1 cellular context compared by ENCODE assay signal in genomic region chr7:41879424-41879823, GRCh38.
TF ChIP-seq lines count a peak whose summit lies in the region.

No MANE protein-coding gene starts in this region.

TF ChIP-seq in IMR-90, 13 proteins besides CTCF, POLR2A, EP300 and RAD21 (continued from another document):
- no peak for TF ChIP-seq MAZ (IDR thresholded peaks at IDR 0.05; ENCODE audit: borderline replicate concordance, low read depth, low read length)
- TF ChIP-seq ELK1 (IDR thresholded peaks at IDR 0.05; ENCODE audit: borderline replicate concordance, low read depth, low read length), result no peak
- no peak for TF ChIP-seq BHLHE40 (IDR thresholded peaks at IDR 0.05; ENCODE audit: low read depth, low read length)
- no peak for TF ChIP-seq CHD1 (IDR thresholded peaks at IDR 0.05; ENCODE audit: low read depth, low read length)
- no peak for TF ChIP-seq MAFK (IDR thresholded peaks at IDR 0.05; ENCODE audit: low read depth, low read length)
- TF ChIP-seq, protein P1, sequence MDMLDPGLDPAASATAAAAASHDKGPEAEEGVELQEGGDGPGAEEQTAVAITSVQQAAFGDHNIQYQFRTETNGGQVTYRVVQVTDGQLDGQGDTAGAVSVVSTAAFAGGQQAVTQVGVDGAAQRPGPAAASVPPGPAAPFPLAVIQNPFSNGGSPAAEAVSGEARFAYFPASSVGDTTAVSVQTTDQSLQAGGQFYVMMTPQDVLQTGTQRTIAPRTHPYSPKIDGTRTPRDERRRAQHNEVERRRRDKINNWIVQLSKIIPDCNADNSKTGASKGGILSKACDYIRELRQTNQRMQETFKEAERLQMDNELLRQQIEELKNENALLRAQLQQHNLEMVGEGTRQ (IDR thresholded peaks at IDR 0.05; ENCODE audit: low read depth, low read length), result no peak
- no peak for TF ChIP-seq NFE2L2 (IDR thresholded peaks at IDR 0.05; ENCODE audit: low read depth, low read length)
- TF ChIP-seq FOS (IDR thresholded peaks at IDR 0.05; ENCODE audit: low read depth, low read length), result no peak
